In the genomic region with DNA sequence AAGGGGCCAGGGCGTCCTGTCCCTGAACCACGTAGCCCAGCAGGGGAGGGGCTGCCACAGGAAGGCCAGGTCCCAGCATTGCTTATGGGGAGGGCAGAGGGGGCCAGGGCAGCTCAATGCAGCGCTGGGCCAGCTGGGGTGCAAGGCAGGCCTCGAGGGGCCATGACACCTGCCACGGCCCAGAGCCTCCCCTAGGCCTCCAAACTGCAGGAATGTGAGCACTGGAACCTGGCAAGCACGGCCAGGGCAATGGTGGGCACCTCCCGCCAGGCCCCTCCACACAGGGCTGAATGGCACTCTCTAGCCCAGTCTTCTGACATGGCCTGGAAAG, we compare ENCODE assay signal across 26 cellular contexts. TPM values are rescaled to one million over a fixed set of nuclear protein-coding genes. Genes with fewer than 3 reads are reported as not detected.
"Had no signal": no experiment of that assay in that cellular context is flagged by ENCODE, and none has a peak within 500 bp of the region (broad histone marks: within the 10 kb centered on the region; RNA-seq: fewer than 3 reads in every experiment).

No MANE protein-coding gene starts in this region.

- DNase-seq: cerebellar nuclear complex; dorsolateral prefrontal cortex; effector CD4-positive, alpha-beta T cell; foreskin fibroblast; gastrocnemius medialis; head of caudate nucleus; left ventricle myocardium superior; lower lobe of right lung; naive B cell; right lobe of liver; stimulated activated CD4-positive, alpha-beta T cell treated with anti-CD3 and anti-CD28 coated beads, Interleukin-12 subunit alpha, Interleukin-12 subunit beta, amount 100 ng/mL, for 4 hours; stimulated activated CD4-positive, alpha-beta T cell treated with anti-CD3 and anti-CD28 coated beads, Interleukin-1b, Interleukin-23, amount 100 ng/mL, for 48 hours; stimulated activated CD4-positive, alpha-beta T cell treated with anti-CD3 and anti-CD28 coated beads, Interleukin-4, amount 100 ng/mL, for 1 hour; stimulated activated CD8-positive, alpha-beta memory T cell treated with anti-CD3 and anti-CD28 coated beads, Interleukin-4, amount 100 ng/mL, for 48 hours; stimulated activated naive CD4-positive, alpha-beta T cell; stimulated activated naive CD8-positive, alpha-beta T cell treated with anti-CD3 and anti-CD28 coated beads, Interleukin-15, amount 100 ng/mL, for 72 hours; thyroid gland had no signal

- H3K36me3 ChIP-seq: gastrocnemius medialis, lower lobe of right lung, right lobe of liver, thyroid gland, vagina had no signal

- H3K9me3 ChIP-seq: gastrocnemius medialis, lower lobe of right lung, right lobe of liver, thyroid gland, vagina had no signal

- H3K4me1 Mint-ChIP-seq: neural crest cell had no signal

- FAIRE-seq: colon, islet of Langerhans had no signal

- H3K9me3 Mint-ChIP-seq: natural killer cell treated with Interleukin-12 subunit alpha and Interleukin-12 subunit beta and Interleukin-15 and Interleukin-18, amount 100 ng/mL, for 72 hours; stimulated activated naive CD8-positive, alpha-beta T cell treated with anti-CD3 and anti-CD28 coated beads, Interleukin-15, amount 100 ng/mL, for 72 hours had no signal

- H3K4me3 ChIP-seq: dorsolateral prefrontal cortex, gastrocnemius medialis, lower lobe of right lung, mucosa of descending colon, right lobe of liver, smooth muscle cell, thyroid gland, vagina had no signal

- ATAC-seq: gastrocnemius medialis; left ventricle myocardium superior; lower lobe of right lung; mucosa of descending colon; natural killer cell treated with Interleukin-12 subunit alpha and Interleukin-12 subunit beta and Interleukin-15 and Interleukin-18, amount 100 ng/mL, for 72 hours; right lobe of liver; stimulated activated naive CD8-positive, alpha-beta T cell treated with anti-CD3 and anti-CD28 coated beads, Interleukin-15, amount 100 ng/mL, for 72 hours had no signal

- H3K27me3 Mint-ChIP-seq: stimulated activated naive CD8-positive, alpha-beta T cell treated with anti-CD3 and anti-CD28 coated beads, Interleukin-15, amount 100 ng/mL, for 72 hours had no signal

- H3K27ac ChIP-seq: dorsolateral prefrontal cortex, gastrocnemius medialis, lower lobe of right lung, right lobe of liver, thyroid gland, vagina had no signal

- H3K27me3 ChIP-seq: right lobe of liver, thyroid gland, vagina had no signal

- H3K27ac Mint-ChIP-seq: memory B cell; mesothelial cell of epicardium; stimulated activated naive CD8-positive, alpha-beta T cell treated with anti-CD3 and anti-CD28 coated beads, Interleukin-15, amount 100 ng/mL, for 72 hours had no signal

- H3K4me2 ChIP-seq: smooth muscle cell had no signal

- H3K4me3 Mint-ChIP-seq: memory B cell; mesothelial cell of epicardium; naive B cell; natural killer cell treated with Interleukin-12 subunit alpha and Interleukin-12 subunit beta and Interleukin-15 and Interleukin-18, amount 100 ng/mL, for 72 hours; stimulated activated naive CD8-positive, alpha-beta T cell treated with anti-CD3 and anti-CD28 coated beads, Interleukin-15, amount 100 ng/mL, for 72 hours had no signal

RNA-seq across cellular contexts. Expression of a gene that starts 32.5 kb away (rescaled TPM):
- total RNA-seq: neural crest cell had no signal
